In the genomic region with DNA sequence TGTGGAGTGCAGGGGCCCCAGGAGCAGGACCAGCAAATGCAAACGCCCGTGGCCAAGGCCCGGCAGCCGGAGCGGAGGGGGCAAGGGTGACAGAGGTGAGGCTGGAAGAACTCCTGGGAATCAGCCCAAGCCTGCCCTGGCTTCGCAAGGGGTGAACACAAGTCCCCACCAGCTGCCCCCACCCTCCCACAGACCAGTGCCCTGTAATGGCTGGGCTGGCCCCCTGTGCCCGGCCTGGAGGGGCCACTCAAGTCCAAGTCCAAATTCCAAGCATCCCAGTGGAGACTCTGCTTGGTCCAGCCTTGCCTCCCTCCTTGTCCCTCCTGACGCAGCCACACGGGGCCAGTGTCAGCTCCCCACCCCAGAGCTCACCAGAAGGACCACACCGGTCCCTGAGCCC, we compare ENCODE assay signal across 33 cellular contexts.
"Had no signal": no experiment of that assay in that cellular context is flagged by ENCODE, and none has a peak within 500 bp of the region (broad histone marks: within the 10 kb centered on the region; RNA-seq: fewer than 3 reads in every experiment).

No MANE protein-coding gene starts in this region.

- ATAC-seq: Right ventricle myocardium inferior had no signal

- DNase-seq: activated CD4-positive, alpha-beta memory T cell treated with anti-CD3 and anti-CD28 coated beads, Interleukin-2, amount 10 ng/mL, durations not matched to agents 7 days and 5 days; activated CD4-positive, alpha-beta T cell treated with anti-CD3 and anti-CD28 coated beads for 1 hour; activated CD4-positive, alpha-beta T cell treated with anti-CD3 and anti-CD28 coated beads for 48 hours; activated CD4-positive, CD25-positive, alpha-beta regulatory T cell; activated CD8-positive, alpha-beta memory T cell treated with anti-CD3 and anti-CD28 coated beads for 24 hours; activated CD8-positive, alpha-beta memory T cell treated with anti-CD3 and anti-CD28 coated beads, Interleukin-2, amount 10 ng/mL, durations not matched to agents 7 days and 5 days; activated CD8-positive, alpha-beta memory T cell treated with anti-CD3 and anti-CD28 coated beads, Interleukin-2, amount 50 U/mL, for 48 hours; activated effector memory CD4-positive, alpha-beta T cell treated with anti-CD3 and anti-CD28 coated beads, Interleukin-2, amount 50 U/mL, for 16 hours; activated naive CD4-positive, alpha-beta T cell; activated naive CD4-positive, alpha-beta T cell treated with anti-CD3 and anti-CD28 coated beads, Interleukin-2, amount 50 U/mL, for 16 hours; activated naive CD8-positive, alpha-beta T cell treated with anti-CD3 and anti-CD28 coated beads for 36 hours; activated T-cell treated with anti-CD3 and anti-CD28 coated beads, Interleukin-2, amount 50 U/mL, for 48 hours; amniotic stem cell; aorta; brain microvascular endothelial cell; Kasumi-1; MM.1S; MV-4-11; NCI-H1092; NCI-H1436 treated with DMSO at 0.1 percent for 48 hours; NCI-H1694 treated with DMSO at 0.1 percent for 48 hours; NCI-H2029 treated with DMSO at 0.1 percent for 48 hours; NCI-H2107; NCI-H2171; NCI-H510A treated with DMSO at 0.1 percent for 48 hours; NCI-H526 treated with DMSO at 0.1 percent for 48 hours; NCI-H774; SIG-M5; T1000; WERI-Rb-1 had no signal

- H3K27ac ChIP-seq: brain microvascular endothelial cell, cardiac muscle cell, coronary artery, WERI-Rb-1 had no signal

- H3K27me3 ChIP-seq: brain microvascular endothelial cell, cardiac muscle cell had no signal

- H3K36me3 ChIP-seq: brain microvascular endothelial cell, cardiac muscle cell, WERI-Rb-1 had no signal

- H3K4me3 ChIP-seq: cardiac muscle cell, coronary artery had no signal
